In genomic region chr20:5786930-5787826, GRCh38 we compare ENCODE assay signal across 1 cellular context.
A peak's percentile ranks its signal among the peaks of the same experiment; 100 is the strongest.
TF ChIP-seq lines count a peak whose summit lies in the region.

No MANE protein-coding gene starts in this region.

TF ChIP-seq in GM12878, 131 proteins besides CTCF, POLR2A, EP300 and RAD21:
- TF ChIP-seq, protein P1, sequence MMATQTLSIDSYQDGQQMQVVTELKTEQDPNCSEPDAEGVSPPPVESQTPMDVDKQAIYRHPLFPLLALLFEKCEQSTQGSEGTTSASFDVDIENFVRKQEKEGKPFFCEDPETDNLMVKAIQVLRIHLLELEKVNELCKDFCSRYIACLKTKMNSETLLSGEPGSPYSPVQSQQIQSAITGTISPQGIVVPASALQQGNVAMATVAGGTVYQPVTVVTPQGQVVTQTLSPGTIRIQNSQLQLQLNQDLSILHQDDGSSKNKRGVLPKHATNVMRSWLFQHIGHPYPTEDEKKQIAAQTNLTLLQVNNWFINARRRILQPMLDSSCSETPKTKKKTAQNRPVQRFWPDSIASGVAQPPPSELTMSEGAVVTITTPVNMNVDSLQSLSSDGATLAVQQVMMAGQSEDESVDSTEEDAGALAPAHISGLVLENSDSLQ (IDR thresholded peaks at IDR 0.05): peak; percentile 50; the same call in 1 of the 2 replicates
- TF ChIP-seq SIN3A (IDR thresholded peaks at IDR 0.05; ENCODE audit: low read depth, low read length): no peak
- TF ChIP-seq STAT1 (conservative IDR thresholded peaks at IDR 0.05): no peak
- no peak for TF ChIP-seq TAF1 (IDR thresholded peaks at IDR 0.05; ENCODE audit: borderline replicate concordance, low read depth, low read length)
